ENCODE assay signal across 16 cellular contexts in genomic region chr10:116925061-116925460, GRCh38.
DNase-seq lines count a peak whose midpoint lies in the region; ATAC-seq and TF ChIP-seq lines count a peak whose summit lies in the region.
"Had no signal": no experiment of that assay in that cellular context is flagged by ENCODE, and none has a peak within 500 bp of the region (broad histone marks: within the 10 kb centered on the region; RNA-seq: fewer than 3 reads in every experiment).

No MANE protein-coding gene starts in this region.

- H3K27ac Mint-ChIP-seq in H9 (peak overlapping the region in 2 of 3 experiments; percentile 68 to 85; a peak in 2 of 7 replicates), WTC11 (peak overlapping the region; percentile 34; the same call in 1 of the 2 replicates)
- H3K27ac Mint-ChIP-seq: B cell; CD8-positive, alpha-beta T cell; GM23338 had no signal

- H3K9ac ChIP-seq in H9 (ENCODE audit: extremely low read depth, insufficient read length, low read length), result no peak overlapping the region
- H3K9ac ChIP-seq: BLaER1 treated with 17β-estradiol and CSF1 and Interleukin-3, amounts not matched to agents 10 nM and 100 nM had no signal

- H3K23me2 ChIP-seq in H9 (ENCODE audit: insufficient read length, low read depth, low read length, poor library complexity, severe bottlenecking), result no peaks in the 10 kb centered on the region

- H3K27me3 ChIP-seq in H9 (ENCODE audit: insufficient read depth, low read length) (no peaks in the 10 kb centered on the region), tibial nerve (no peaks in the 10 kb centered on the region)
- H3K27me3 ChIP-seq: BLaER1 treated with 17β-estradiol and CSF1 and Interleukin-3, amounts not matched to agents 10 nM and 100 nM had no signal

- no peak overlapping the region for H4K91ac ChIP-seq in H9 (ENCODE audit: insufficient read length, low read depth, low read length)

- H3K27me3 Mint-ChIP-seq in H9 (ENCODE audit: low read depth) (no peaks in the 10 kb centered on the region), WTC11 (ENCODE audit: low read depth) (no peaks in the 10 kb centered on the region)
- H3K27me3 Mint-ChIP-seq: B cell had no signal

- H3K4me1 Mint-ChIP-seq in H9 (peaks cover 8 to 14% of the 10 kb centered on the region in 2 experiments), WTC11 (peaks cover 21% of the 10 kb centered on the region)
- H3K4me1 Mint-ChIP-seq: B cell had no signal

- H3T11ph ChIP-seq in H9 (ENCODE audit: low read length), result no peak overlapping the region

- peaks cover 0 to 19% (median 0%) of the 10 kb centered on the region in 3 donors for H3K36me3 ChIP-seq in tibial nerve

- peaks cover 11 to 26% (median 20%) of the 10 kb centered on the region in 3 experiments; a peak in 6 of 7 replicates for H3K36me3 Mint-ChIP-seq in H9 (ENCODE audit: insufficient read depth in 1 of 3, low read depth in 3 of 3)
- peaks cover 9% of the 10 kb centered on the region for H3K36me3 Mint-ChIP-seq in WTC11
- H3K36me3 Mint-ChIP-seq: CD8-positive, alpha-beta T cell had no signal

- H3K4me2 ChIP-seq in H9 (ENCODE audit: insufficient read depth, insufficient read length, low read length), result no peak overlapping the region
- H3K4me2 ChIP-seq: BLaER1 treated with 17β-estradiol and CSF1 and Interleukin-3, amounts not matched to agents 10 nM and 100 nM; GM23338 had no signal

- H2BK12ac ChIP-seq in H9 (ENCODE audit: insufficient read length, low read depth, low read length), result no peak overlapping the region

- no peak overlapping the region for H2BK20ac ChIP-seq in H9 (ENCODE audit: low read depth, low read length, poor library complexity, severe bottlenecking)

- H2BK120ac ChIP-seq in H9 (ENCODE audit: low read depth, low read length, poor library complexity, severe bottlenecking), result no peak overlapping the region

- TF ChIP-seq POLR2A in tibial nerve (IDR thresholded peaks at IDR 0.05), result no peak

- DNase-seq in G401 (ENCODE audit: low spot score) (peak; percentile 88), H9 (no peak), WTC11 (ENCODE audit: low spot score) (no peak), cerebellum (ENCODE audit: low spot score) (peak; percentile 71), NCI-H1048 (lab: John Stamatoyannopoulos, UW) (no peak), tibial nerve (ENCODE audit: low spot score in 2 of 2) (no peak)
- DNase-seq: Calu3; CD8-positive, alpha-beta T cell; GDM1; H7; IMR-90 had no signal

- no peaks in the 10 kb centered on the region; the same call in 1 of the 2 replicates for H3K4me1 ChIP-seq in H9 (ENCODE audit: insufficient read depth, low read length)
- H3K4me1 ChIP-seq in tibial nerve, result no peaks in the 10 kb centered on the region

- no peak overlapping the region for H3K14ac ChIP-seq in H9 (ENCODE audit: insufficient read depth, low read length)

- H3K56ac ChIP-seq in H9 (ENCODE audit: insufficient read length, low read depth, low read length), result no peak overlapping the region

- no peak overlapping the region for H3K23ac ChIP-seq in H9 (ENCODE audit: insufficient read length, low read depth, low read length)

- CTCF ChIA-PET in WTC11 (lab: Charles Lee), result no interaction called here

- no peaks in the 10 kb centered on the region for H3K79me2 ChIP-seq in H9 (ENCODE audit: insufficient read depth, low read length)

- in situ Hi-C loops in G401 (cut with HindIII; ENCODE audit: low sequenced_read_pairs), result no loop called here

- POLR2A ChIA-PET in WTC11 (lab: Charles Lee), result no interaction called here

- H2BK5ac ChIP-seq in H9 (ENCODE audit: insufficient read length, low read length), result no peak overlapping the region

- H2BK15ac ChIP-seq in H9 (ENCODE audit: low read depth, low read length), result no peak overlapping the region

- peak; percentile 39; the same call in 1 of the 2 replicates for ATAC-seq in WTC11
- ATAC-seq in GM19452 (IDR thresholded peaks at IDR 0.05; ENCODE audit: unreplicated experiment), result no peak
- ATAC-seq: CD8-positive, alpha-beta T cell; GM23338; K562 had no signal

- no peak for TF ChIP-seq CTCF in H9 (conservative IDR thresholded peaks at IDR 0.05)
- no peak for TF ChIP-seq CTCF in WTC11 (IDR thresholded peaks at IDR 0.05)
- TF ChIP-seq CTCF in tibial nerve (IDR thresholded peaks at IDR 0.05), result no peak

- no peak overlapping the region for H3K4me3 ChIP-seq in tibial nerve
- H3K4me3 ChIP-seq: BLaER1 treated with 17β-estradiol and CSF1 and Interleukin-3, amounts not matched to agents 10 nM and 100 nM; GM23338; K562 had no signal

- no peak overlapping the region for H3K18ac ChIP-seq in H9 (ENCODE audit: insufficient read length, low read depth, low read length)

- H4K8ac ChIP-seq in H9 (replicated peaks; ENCODE audit: insufficient read length, low read depth, low read length), result no peak overlapping the region

- no peak overlapping the region for H3K4me3 Mint-ChIP-seq in H9
- H3K4me3 Mint-ChIP-seq in WTC11, result no peak overlapping the region
- H3K4me3 Mint-ChIP-seq: B cell; CD8-positive, alpha-beta T cell; GM23338 had no signal

- H3K79me1 ChIP-seq in H9 (ENCODE audit: insufficient read depth, low read depth, low read length, poor library complexity, severe bottlenecking), result no peaks in the 10 kb centered on the region

- no peaks in the 10 kb centered on the region; a peak in 1 of 5 replicates for H3K9me3 Mint-ChIP-seq in H9
- peaks cover 6% of the 10 kb centered on the region; the same call in 1 of the 2 replicates for H3K9me3 Mint-ChIP-seq in WTC11
- H3K9me3 Mint-ChIP-seq: CD8-positive, alpha-beta T cell; GM23338 had no signal

- no peak overlapping the region for H2AK5ac ChIP-seq in H9 (ENCODE audit: insufficient read length, low read length)

- H2AFZ ChIP-seq in H9 (ENCODE audit: low read length), result no peak overlapping the region
- H2AFZ ChIP-seq: GM23338 had no signal

- H3K9me3 ChIP-seq in H9 (ENCODE audit: control insufficient read depth, low read depth, low read length) (no peaks in the 10 kb centered on the region), tibial nerve (no peaks in the 10 kb centered on the region)
- H3K9me3 ChIP-seq: BLaER1 treated with 17β-estradiol and CSF1 and Interleukin-3, amounts not matched to agents 10 nM and 100 nM had no signal

- H4K20me1 ChIP-seq in H9 (ENCODE audit: control insufficient read depth, insufficient read depth, insufficient read length), result no peaks in the 10 kb centered on the region
- H4K20me1 ChIP-seq: BLaER1 treated with 17β-estradiol and CSF1 and Interleukin-3, amounts not matched to agents 10 nM and 100 nM had no signal

- WGBS in H9 (ENCODE audit: extremely low coverage, insufficient read length, low lambda C conversion rate), result no CpG with 5 or more reads among the region's 3 CpGs
- 87 to 92% methylated on average over 3 of the region's 3 CpGs for WGBS in tibial nerve, 2 donors

- no peak overlapping the region for H3K27ac ChIP-seq in H9 (ENCODE audit: insufficient read length, low read depth, low read length)
- H3K27ac ChIP-seq in tibial nerve, result no peak overlapping the region
- H3K27ac ChIP-seq: BLaER1 treated with 17β-estradiol and CSF1 and Interleukin-3, amounts not matched to agents 10 nM and 100 nM had no signal

- no peak overlapping the region for H3K4ac ChIP-seq in H9 (ENCODE audit: low read depth, low read length)

- no peak overlapping the region for H4K5ac ChIP-seq in H9 (ENCODE audit: insufficient read length, low read depth, low read length)

- TF ChIP-seq EP300 in tibial nerve (IDR thresholded peaks at IDR 0.05), result no peak

TF ChIP-seq in WTC11, 78 proteins besides CTCF, POLR2A, EP300 and RAD21:
- TF ChIP-seq, protein P1, sequence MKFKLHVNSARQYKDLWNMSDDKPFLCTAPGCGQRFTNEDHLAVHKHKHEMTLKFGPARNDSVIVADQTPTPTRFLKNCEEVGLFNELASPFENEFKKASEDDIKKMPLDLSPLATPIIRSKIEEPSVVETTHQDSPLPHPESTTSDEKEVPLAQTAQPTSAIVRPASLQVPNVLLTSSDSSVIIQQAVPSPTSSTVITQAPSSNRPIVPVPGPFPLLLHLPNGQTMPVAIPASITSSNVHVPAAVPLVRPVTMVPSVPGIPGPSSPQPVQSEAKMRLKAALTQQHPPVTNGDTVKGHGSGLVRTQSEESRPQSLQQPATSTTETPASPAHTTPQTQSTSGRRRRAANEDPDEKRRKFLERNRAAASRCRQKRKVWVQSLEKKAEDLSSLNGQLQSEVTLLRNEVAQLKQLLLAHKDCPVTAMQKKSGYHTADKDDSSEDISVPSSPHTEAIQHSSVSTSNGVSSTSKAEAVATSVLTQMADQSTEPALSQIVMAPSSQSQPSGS (CRISPR knock-in tag; IDR thresholded peaks at IDR 0.05; ENCODE audit: borderline replicate concordance, low read depth), result no peak
TF ChIP-seq in WTC11: peak in this region for 0.

Comparison
In these comparisons a context has a peak if more than half of its experiments do, and no peak if none do; other contexts are left out.
1. DNase-seq: peak in G401 (single experiment) and cerebellum (single experiment); none in H9 (single experiment), WTC11 (single experiment), NCI-H1048 (single experiment) and tibial nerve (0 of 2).